Comparison of ENCODE assay signal across 8 cellular contexts in the genomic region with DNA sequence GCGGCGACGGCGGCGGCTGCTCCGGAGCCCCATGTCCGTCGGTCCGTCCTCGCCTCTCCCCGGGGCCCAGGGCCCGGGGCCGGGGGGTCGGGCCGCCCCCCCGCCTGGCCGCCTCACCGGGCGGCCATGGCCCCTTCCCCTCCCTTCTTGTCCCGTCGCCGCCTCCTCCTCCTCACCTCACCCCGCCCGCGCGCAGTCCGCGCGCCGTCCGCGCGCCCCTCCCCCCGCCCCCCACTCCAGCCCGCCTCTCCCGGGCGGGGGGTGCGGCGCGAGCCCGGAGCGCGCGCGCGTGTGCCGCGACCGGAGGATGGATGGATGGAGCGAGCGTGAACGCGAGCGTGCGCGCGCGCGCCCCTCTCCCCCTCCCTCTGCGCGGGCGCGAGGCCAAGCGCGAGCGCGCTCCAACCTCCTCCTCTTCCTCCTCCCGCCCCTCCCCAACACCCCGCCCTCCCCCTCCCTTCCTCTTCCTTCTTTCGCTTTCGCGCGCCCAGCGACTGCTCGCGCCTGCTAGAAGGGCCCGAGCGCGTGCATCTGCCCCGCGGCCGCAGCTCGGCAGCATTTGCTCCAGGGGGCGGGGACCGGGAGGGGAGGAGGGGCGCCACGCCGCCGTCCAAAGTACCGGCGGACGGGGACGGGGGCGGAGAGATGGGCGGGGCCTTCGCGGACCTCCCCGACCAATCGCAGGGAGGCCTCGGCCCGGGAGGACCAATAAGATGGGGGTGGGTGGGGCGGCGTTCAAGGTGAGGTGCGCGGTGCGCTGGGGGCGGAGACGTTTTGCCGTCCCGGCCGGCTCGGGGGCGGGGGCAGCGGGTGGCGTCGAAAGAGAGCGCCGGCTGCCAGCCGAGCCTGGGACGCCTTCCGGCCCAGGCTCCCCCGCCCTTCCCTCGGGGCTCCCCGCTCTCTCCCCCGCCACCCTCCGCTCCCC. TPM values are rescaled to one million over a fixed set of nuclear protein-coding genes. Genes with fewer than 3 reads are reported as not detected.
A peak's percentile ranks its signal among the peaks of the same experiment; 100 is the strongest.
DNase-seq lines count a peak whose midpoint lies in the region; ATAC-seq and TF ChIP-seq lines count a peak whose summit lies in the region.

A gene with protein sequence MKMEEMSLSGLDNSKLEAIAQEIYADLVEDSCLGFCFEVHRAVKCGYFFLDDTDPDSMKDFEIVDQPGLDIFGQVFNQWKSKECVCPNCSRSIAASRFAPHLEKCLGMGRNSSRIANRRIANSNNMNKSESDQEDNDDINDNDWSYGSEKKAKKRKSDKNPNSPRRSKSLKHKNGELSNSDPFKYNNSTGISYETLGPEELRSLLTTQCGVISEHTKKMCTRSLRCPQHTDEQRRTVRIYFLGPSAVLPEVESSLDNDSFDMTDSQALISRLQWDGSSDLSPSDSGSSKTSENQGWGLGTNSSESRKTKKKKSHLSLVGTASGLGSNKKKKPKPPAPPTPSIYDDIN (minus strand): TSS at position 332 of the 925 bp plus-strand sequence. CDS start 1,814 bp downstream, outside the sequence.

- DNase-seq in BE2C (peak; percentile 100), GM19240 (ENCODE audit: insufficient read length, low spot score) (peak; percentile 92), NCI-H526 treated with DMSO at 0.1 percent for 48 hours (lab: John Stamatoyannopoulos, UW) (peak; percentile 94), colonic mucosa (peak; percentile 99), left kidney (ENCODE audit: low read depth, low spot score) (peak; percentile 99)
- peak; percentile 99 for DNase-seq in activated CD4-positive, alpha-beta T cell treated with anti-CD3 and anti-CD28 coated beads, Interleukin-2, amount 10 ng/mL, durations not matched to agents 24 days and 14 days
- DNase-seq in stimulated activated CD4-positive, alpha-beta T cell treated with anti-CD3 and anti-CD28 coated beads, Interleukin-1b, Interleukin-23, amount 100 ng/mL, for 48 hours = peak; percentile 100

- peaks cover 28% of the 10 kb centered on the region for H3K36me3 Mint-ChIP-seq in activated CD4-positive, alpha-beta T cell treated with anti-CD3 and anti-CD28 coated beads, Interleukin-2, amount 10 ng/mL, durations not matched to agents 24 days and 14 days (ENCODE audit: low read depth)

- ATAC-seq in HG03460 (IDR thresholded peaks at IDR 0.05; ENCODE audit: unreplicated experiment) = peak; percentile 64

- H3K9me3 ChIP-seq in BE2C (no peaks in the 10 kb centered on the region), colonic mucosa (no peaks in the 10 kb centered on the region)

- H3K9ac ChIP-seq in colonic mucosa (ENCODE audit: low read depth in 2 of 2, low read length in 2 of 2) = peak within 1 kb of the TSS; percentile 93 to 97

- H3K27ac ChIP-seq in colonic mucosa = peak within 1 kb of the TSS; percentile 100

- peak within 1 kb of the TSS; percentile 81 for H3K4me3 ChIP-seq in BE2C (ENCODE audit: low read depth, low read length)
- H3K4me3 ChIP-seq in colonic mucosa = peak within 1 kb of the TSS; percentile 95

- no peaks in the 10 kb centered on the region for H3K27me3 Mint-ChIP-seq in activated CD4-positive, alpha-beta T cell treated with anti-CD3 and anti-CD28 coated beads, Interleukin-2, amount 10 ng/mL, durations not matched to agents 24 days and 14 days

- H3K9me3 Mint-ChIP-seq in activated CD4-positive, alpha-beta T cell treated with anti-CD3 and anti-CD28 coated beads, Interleukin-2, amount 10 ng/mL, durations not matched to agents 24 days and 14 days = no peaks in the 10 kb centered on the region

- intact Hi-C loops in activated CD4-positive, alpha-beta T cell treated with anti-CD3 and anti-CD28 coated beads, Interleukin-2, amount 10 ng/mL, durations not matched to agents 24 days and 14 days (cut with micrococcal nuclease) = loop anchor here (1.0 kb wide), 4 partner anchors 10 to 145 kb away; a partner anchor contains a TSS
- intact Hi-C loops in colonic mucosa (cut with DNase I) = no loop called here

- H3K27me3 ChIP-seq in BE2C (no peaks in the 10 kb centered on the region), colonic mucosa (no peaks in the 10 kb centered on the region)

- TF ChIP-seq CTCF in BE2C (IDR thresholded peaks at IDR 0.05; ENCODE audit: low read depth, low read length) (no peak), colonic mucosa (IDR thresholded peaks at IDR 0.05) (no peak)

- peaks cover 43% of the 10 kb centered on the region for H3K4me1 Mint-ChIP-seq in activated CD4-positive, alpha-beta T cell treated with anti-CD3 and anti-CD28 coated beads, Interleukin-2, amount 10 ng/mL, durations not matched to agents 24 days and 14 days

- peak within 1 kb of the TSS; percentile 96 for H3K27ac Mint-ChIP-seq in activated CD4-positive, alpha-beta T cell treated with anti-CD3 and anti-CD28 coated beads, Interleukin-2, amount 10 ng/mL, durations not matched to agents 24 days and 14 days

- H3K4me3 Mint-ChIP-seq in activated CD4-positive, alpha-beta T cell treated with anti-CD3 and anti-CD28 coated beads, Interleukin-2, amount 10 ng/mL, durations not matched to agents 24 days and 14 days = peak within 1 kb of the TSS; percentile 91

- H3K4me1 ChIP-seq in BE2C (peaks cover 6% of the 10 kb centered on the region), colonic mucosa (peaks cover 10% of the 10 kb centered on the region)

- peaks cover 13% of the 10 kb centered on the region for H3K36me3 ChIP-seq in BE2C
- H3K36me3 ChIP-seq in colonic mucosa = peaks cover 4% of the 10 kb centered on the region

RNA-seq across cellular contexts. Expression of the gene that starts here (rescaled TPM):
- polyA plus RNA-seq in BE2C (2012; ENCODE audit: insufficient read depth, insufficient read length, low read depth) = 151 TPM
- 105 and 118 TPM in 2 replicates for total RNA-seq in activated CD4-positive, alpha-beta T cell treated with anti-CD3 and anti-CD28 coated beads, Interleukin-2, amount 10 ng/mL, durations not matched to agents 24 days and 14 days
- 10 to 100 TPM; 65.9 to 77.3 TPM for total RNA-seq in colonic mucosa

Comparison
In these comparisons a context has a peak if more than half of its experiments do, and no peak if none do; other contexts are left out.
1. Peak in every context shown above with its lines: DNase-seq, ATAC-seq, H3K4me3 ChIP-seq and H3K27ac ChIP-seq.